1 cellular context compared by ENCODE assay signal in the genomic region with DNA sequence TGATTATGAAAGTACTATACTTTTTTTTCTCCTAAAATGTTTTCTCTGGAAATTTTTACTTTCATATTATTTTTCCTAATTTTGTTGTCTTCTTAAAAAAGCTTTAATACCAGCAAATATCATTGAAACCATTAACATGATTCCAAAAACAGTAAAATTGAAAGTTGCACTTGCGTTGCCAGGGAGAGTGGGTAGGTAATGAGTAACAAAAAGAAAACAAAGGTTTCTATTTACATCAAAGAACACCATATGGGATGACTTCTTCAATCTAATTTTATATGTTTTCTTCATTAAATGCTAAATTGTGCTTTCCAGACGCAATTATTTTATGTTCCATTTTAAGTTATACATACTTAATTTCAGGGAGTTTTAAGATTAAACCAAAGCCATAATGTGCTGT.
TF ChIP-seq lines count a peak whose summit lies in the region.

No MANE protein-coding gene starts in this region.

TF ChIP-seq in GM12878, 131 proteins besides CTCF, POLR2A, EP300 and RAD21 (continued from another document):
- TF ChIP-seq, protein P1, sequence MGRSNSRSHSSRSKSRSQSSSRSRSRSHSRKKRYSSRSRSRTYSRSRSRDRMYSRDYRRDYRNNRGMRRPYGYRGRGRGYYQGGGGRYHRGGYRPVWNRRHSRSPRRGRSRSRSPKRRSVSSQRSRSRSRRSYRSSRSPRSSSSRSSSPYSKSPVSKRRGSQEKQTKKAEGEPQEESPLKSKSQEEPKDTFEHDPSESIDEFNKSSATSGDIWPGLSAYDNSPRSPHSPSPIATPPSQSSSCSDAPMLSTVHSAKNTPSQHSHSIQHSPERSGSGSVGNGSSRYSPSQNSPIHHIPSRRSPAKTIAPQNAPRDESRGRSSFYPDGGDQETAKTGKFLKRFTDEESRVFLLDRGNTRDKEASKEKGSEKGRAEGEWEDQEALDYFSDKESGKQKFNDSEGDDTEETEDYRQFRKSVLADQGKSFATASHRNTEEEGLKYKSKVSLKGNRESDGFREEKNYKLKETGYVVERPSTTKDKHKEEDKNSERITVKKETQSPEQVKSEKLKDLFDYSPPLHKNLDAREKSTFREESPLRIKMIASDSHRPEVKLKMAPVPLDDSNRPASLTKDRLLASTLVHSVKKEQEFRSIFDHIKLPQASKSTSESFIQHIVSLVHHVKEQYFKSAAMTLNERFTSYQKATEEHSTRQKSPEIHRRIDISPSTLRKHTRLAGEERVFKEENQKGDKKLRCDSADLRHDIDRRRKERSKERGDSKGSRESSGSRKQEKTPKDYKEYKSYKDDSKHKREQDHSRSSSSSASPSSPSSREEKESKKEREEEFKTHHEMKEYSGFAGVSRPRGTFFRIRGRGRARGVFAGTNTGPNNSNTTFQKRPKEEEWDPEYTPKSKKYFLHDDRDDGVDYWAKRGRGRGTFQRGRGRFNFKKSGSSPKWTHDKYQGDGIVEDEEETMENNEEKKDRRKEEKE (IDR thresholded peaks at IDR 0.05), result no peak
- no peak for TF ChIP-seq NR2C2 (IDR thresholded peaks at IDR 0.05; ENCODE audit: borderline replicate concordance, control insufficient read depth, insufficient read length, low read depth)
